Comparison of ENCODE assay signal across 17 cellular contexts in genomic region chr21:20737227-20737626, GRCh38.
A peak's percentile ranks its signal among the peaks of the same experiment; 100 is the strongest.
DNase-seq lines count a peak whose midpoint lies in the region; ATAC-seq lines count a peak whose summit lies in the region.
"Had no signal": no experiment of that assay in that cellular context is flagged by ENCODE, and none has a peak within 500 bp of the region (broad histone marks: within the 10 kb centered on the region; RNA-seq: fewer than 3 reads in every experiment).

No MANE protein-coding gene starts in this region.

- H3K4me3 ChIP-seq in Karpas-422 (ENCODE audit: low read length): peak overlapping the region; percentile 35; the same call in 1 of the 2 replicates
- no peak overlapping the region for H3K4me3 ChIP-seq in neuronal stem cell (ENCODE audit: low read length in 2 of 2)
- H3K4me3 ChIP-seq: A549 had no signal

- ATAC-seq in activated T-helper 17 cell treated with anti-CD3 and anti-CD28 coated beads, Interleukin-2, amount 50 U/mL, for 72 hours (replicated peaks): no peak
- no peak for ATAC-seq in GM18511 (IDR thresholded peaks at IDR 0.05; ENCODE audit: unreplicated experiment)
- ATAC-seq: A549 had no signal

- no peak overlapping the region for H3K4me3 Mint-ChIP-seq in activated T-helper 17 cell treated with anti-CD3 and anti-CD28 coated beads, Interleukin-2, amount 50 U/mL, for 72 hours
- H3K4me3 Mint-ChIP-seq in activated T-cell treated with anti-CD3 and anti-CD28 coated beads, Interleukin-2, amount 50 U/mL, for 24 hours: no peak overlapping the region
- H3K4me3 Mint-ChIP-seq: CD4-positive, alpha-beta T cell; H9 had no signal

- H2BK120ac ChIP-seq in neuronal stem cell (ENCODE audit: low read depth, low read length): no peak overlapping the region

- DNase-seq in Karpas-422: no peak
- peak; percentile 16 for DNase-seq in inferior parietal cortex (ENCODE audit: extremely low spot score)
- no peak for DNase-seq in neuronal stem cell (ENCODE audit: low spot score)
- DNase-seq in activated T-cell treated with anti-CD3 and anti-CD28 coated beads, Interleukin-2, amount 50 U/mL, for 24 hours: no peak
- DNase-seq in NCI-H82 (lab: John Stamatoyannopoulos, UW): no peak
- DNase-seq: AML-193; CD4-positive, alpha-beta T cell; DMS153; DMS79; GDM1; H9 had no signal

- H3K4ac ChIP-seq in neuronal stem cell (ENCODE audit: low read length): no peak overlapping the region

- H3K18ac ChIP-seq in neuronal stem cell (ENCODE audit: low read length): no peak overlapping the region

- peak overlapping the region; percentile 41 for H3K9ac ChIP-seq in Karpas-422 (ENCODE audit: low read length)
- no peak overlapping the region for H3K9ac ChIP-seq in neuronal stem cell (ENCODE audit: low read depth, low read length, poor library complexity)

- no peak overlapping the region for H2BK15ac ChIP-seq in neuronal stem cell (ENCODE audit: low read length)

- H3K9me3 Mint-ChIP-seq in activated T-helper 17 cell treated with anti-CD3 and anti-CD28 coated beads, Interleukin-2, amount 50 U/mL, for 72 hours: peaks cover 8% of the 10 kb centered on the region
- H3K9me3 Mint-ChIP-seq in activated T-cell treated with anti-CD3 and anti-CD28 coated beads, Interleukin-2, amount 50 U/mL, for 24 hours: peaks cover 11% of the 10 kb centered on the region

- H3K27ac ChIP-seq in Karpas-422 (ENCODE audit: low read length): peak overlapping the region; percentile 80
- H3K27ac ChIP-seq in angular gyrus (ENCODE audit: low read depth, low read length): peak overlapping the region; percentile 24
- no peak overlapping the region for H3K27ac ChIP-seq in neuronal stem cell (replicated peaks; ENCODE audit: low read length)
- H3K27ac ChIP-seq: 22Rv1, A549, C4-2B had no signal

- H3K79me1 ChIP-seq in neuronal stem cell (ENCODE audit: low read depth, low read length): no peaks in the 10 kb centered on the region

- no peaks in the 10 kb centered on the region for H3K4me1 Mint-ChIP-seq in activated T-helper 17 cell treated with anti-CD3 and anti-CD28 coated beads, Interleukin-2, amount 50 U/mL, for 72 hours
- no peaks in the 10 kb centered on the region for H3K4me1 Mint-ChIP-seq in activated T-cell treated with anti-CD3 and anti-CD28 coated beads, Interleukin-2, amount 50 U/mL, for 24 hours (ENCODE audit: low read depth)

- no peaks in the 10 kb centered on the region for H3K79me2 ChIP-seq in Karpas-422 (ENCODE audit: low read length)

- no peaks in the 10 kb centered on the region for H3K9me2 ChIP-seq in Karpas-422 (replicated peaks; ENCODE audit: insufficient read depth, low read length)

- no peak overlapping the region for H3K23ac ChIP-seq in neuronal stem cell (ENCODE audit: low read depth, low read length, poor library complexity)

- no peak overlapping the region for H4K91ac ChIP-seq in neuronal stem cell (ENCODE audit: low read depth, low read length, poor library complexity)

- H3K14ac ChIP-seq in neuronal stem cell (ENCODE audit: low read length): no peak overlapping the region

- H2AK5ac ChIP-seq in neuronal stem cell (ENCODE audit: low read depth, low read length): no peak overlapping the region

- H3K36me3 ChIP-seq in Karpas-422 (ENCODE audit: insufficient read depth, low read length): no peaks in the 10 kb centered on the region
- no peaks in the 10 kb centered on the region for H3K36me3 ChIP-seq in neuronal stem cell (replicated peaks in 1 of 2; ENCODE audit: control insufficient read depth in 2 of 2, insufficient read depth in 2 of 2, low read length in 2 of 2)

- H2AFZ ChIP-seq in Karpas-422 (ENCODE audit: low read length) (0 out of 2 replicates have a peak overlapping the region, but pooled peaks have one; percentile 48), neuronal stem cell (ENCODE audit: low read length) (peak overlapping the region; percentile 7)

- H3K4me1 ChIP-seq in Karpas-422 (ENCODE audit: low read length) (peaks cover 30% of the 10 kb centered on the region), neuronal stem cell (ENCODE audit: control insufficient read depth in 2 of 2, insufficient read depth in 1 of 2, low read depth in 1 of 2, low read length in 2 of 2) (peaks cover 0 to 4% of the 10 kb centered on the region in 2 donors)
- H3K4me1 ChIP-seq: A549 had no signal

- no peak overlapping the region for H2BK12ac ChIP-seq in neuronal stem cell (ENCODE audit: low read length)

- H3K9me3 ChIP-seq in Karpas-422 (ENCODE audit: low read length): peaks cover 3% of the 10 kb centered on the region; the same call in 1 of the 2 replicates
- no peaks in the 10 kb centered on the region for H3K9me3 ChIP-seq in neuronal stem cell (replicated peaks in 1 of 2; ENCODE audit: control insufficient read depth in 2 of 2, insufficient read depth in 1 of 2, low read depth in 1 of 2, low read length in 2 of 2)
- H3K9me3 ChIP-seq: A549 had no signal

- H2BK5ac ChIP-seq in neuronal stem cell (ENCODE audit: low read length): no peak overlapping the region

- H3K27me3 Mint-ChIP-seq in activated T-helper 17 cell treated with anti-CD3 and anti-CD28 coated beads, Interleukin-2, amount 50 U/mL, for 72 hours: no peaks in the 10 kb centered on the region
- H3K27me3 Mint-ChIP-seq in activated T-cell treated with anti-CD3 and anti-CD28 coated beads, Interleukin-2, amount 50 U/mL, for 24 hours: no peaks in the 10 kb centered on the region
- H3K27me3 Mint-ChIP-seq: CD4-positive, alpha-beta T cell had no signal

- H4K20me1 ChIP-seq in Karpas-422 (ENCODE audit: insufficient read depth, low read depth, low read length): no peaks in the 10 kb centered on the region

- no peak overlapping the region for H3K27ac Mint-ChIP-seq in activated T-helper 17 cell treated with anti-CD3 and anti-CD28 coated beads, Interleukin-2, amount 50 U/mL, for 72 hours
- H3K27ac Mint-ChIP-seq in activated T-cell treated with anti-CD3 and anti-CD28 coated beads, Interleukin-2, amount 50 U/mL, for 24 hours: no peak overlapping the region
- H3K27ac Mint-ChIP-seq: CD4-positive, alpha-beta T cell had no signal

- H3K36me3 Mint-ChIP-seq in activated T-helper 17 cell treated with anti-CD3 and anti-CD28 coated beads, Interleukin-2, amount 50 U/mL, for 72 hours (ENCODE audit: low read depth): no peaks in the 10 kb centered on the region
- no peaks in the 10 kb centered on the region for H3K36me3 Mint-ChIP-seq in activated T-cell treated with anti-CD3 and anti-CD28 coated beads, Interleukin-2, amount 50 U/mL, for 24 hours (ENCODE audit: low read depth)

- H4K8ac ChIP-seq in neuronal stem cell (ENCODE audit: low read depth, low read length): no peak overlapping the region

- peak overlapping the region; percentile 58 for H3K4me2 ChIP-seq in Karpas-422 (ENCODE audit: low read depth, low read length, poor library complexity, severe bottlenecking)
- no peak overlapping the region for H3K4me2 ChIP-seq in neuronal stem cell (ENCODE audit: insufficient read depth, low read length, poor library complexity, severe bottlenecking)
- H3K4me2 ChIP-seq: A549 had no signal

- H3K27me3 ChIP-seq in Karpas-422 (ENCODE audit: low read length) (no peaks in the 10 kb centered on the region), neuronal stem cell (ENCODE audit: control insufficient read depth in 3 of 3, insufficient read depth in 3 of 3, low read depth in 1 of 3, low read length in 3 of 3) (no peaks in the 10 kb centered on the region)
